In the genomic region with DNA sequence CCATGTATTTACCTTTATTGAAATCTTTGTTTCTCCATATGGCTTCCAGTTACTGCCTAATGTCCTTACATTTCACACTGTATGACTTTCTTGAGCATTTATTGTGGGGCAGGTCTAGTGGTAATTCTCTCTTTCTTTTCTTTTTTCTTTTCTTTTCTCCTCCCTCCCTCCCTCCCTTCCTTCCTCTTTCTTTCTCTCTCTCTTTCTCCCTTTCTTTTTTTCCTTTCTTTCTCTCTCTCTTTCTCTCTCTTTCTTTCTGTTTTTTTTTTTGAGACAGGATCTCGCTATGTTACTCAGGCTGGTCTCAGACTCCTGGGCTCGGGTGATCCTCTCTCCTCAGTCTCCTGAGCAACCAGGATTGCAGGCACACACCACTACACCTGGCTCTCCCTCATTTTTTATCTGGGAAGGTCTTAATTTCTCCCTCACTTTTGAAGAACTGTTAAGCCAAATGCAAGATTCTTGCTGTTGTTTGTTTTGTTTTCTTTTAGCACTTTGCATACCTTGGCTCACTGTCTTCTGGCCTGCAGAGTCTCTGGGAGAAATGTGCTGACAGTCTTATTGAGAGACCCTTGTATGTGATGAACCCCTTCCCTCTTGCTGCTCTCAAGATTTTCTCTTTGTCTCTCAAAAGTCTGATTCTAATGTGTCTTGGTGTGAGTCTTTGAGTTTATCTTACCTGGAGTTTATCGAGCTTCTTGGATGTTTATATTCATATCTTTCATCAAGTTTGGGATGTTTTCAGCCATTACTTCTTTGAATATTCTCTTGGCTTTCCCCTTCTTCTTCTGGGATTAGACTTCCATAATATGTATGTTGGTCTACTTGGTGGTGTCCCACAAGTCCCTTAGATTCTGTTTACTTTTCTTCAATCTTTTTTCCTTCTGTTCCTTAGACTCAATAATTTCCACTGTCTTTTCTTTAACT, we compare ENCODE assay signal across 26 cellular contexts.
"Had no signal": no experiment of that assay in that cellular context is flagged by ENCODE, and none has a peak within 500 bp of the region (broad histone marks: within the 10 kb centered on the region; RNA-seq: fewer than 3 reads in every experiment).

No MANE protein-coding gene starts in this region.

- H3K27me3 ChIP-seq: neural progenitor cell, pancreas, right lobe of liver, sigmoid colon, stomach, thyroid gland, tibial nerve, upper lobe of left lung, vagina had no signal

- H3K4me1 Mint-ChIP-seq: naive thymus-derived CD8-positive, alpha-beta T cell; nephron; neural progenitor cell; stimulated activated naive B cell treated with anti-CD40 and anti-IgM and Interleukin-4, amounts not matched to agents 10 μg/mL and 1 μg/mL and 100 μg/mL, for 72 hours had no signal

- H3K4me3 Mint-ChIP-seq: naive thymus-derived CD8-positive, alpha-beta T cell; nephron; neural progenitor cell; stimulated activated effector memory CD8-positive, alpha-beta T cell treated with anti-CD3 and anti-CD28 coated beads, Interleukin-12 subunit alpha, Interleukin-12 subunit beta, amount 100 ng/mL, for 72 hours; stimulated activated naive B cell treated with anti-CD40 and anti-IgM and Interleukin-4, amounts not matched to agents 10 μg/mL and 1 μg/mL and 100 μg/mL, for 72 hours; stimulated activated naive CD8-positive, alpha-beta T cell treated with anti-CD3 and anti-CD28 coated beads, Interleukin-15, Interleukin-2, amounts not matched to agents 100 ng/mL and 50 ng/mL, for 24 hours had no signal

- H3K27ac ChIP-seq: neural progenitor cell, pancreas, psoas muscle, right lobe of liver, sigmoid colon, stomach, thoracic aorta, thyroid gland, tibial nerve, upper lobe of left lung, vagina had no signal

- ATAC-seq: naive thymus-derived CD8-positive, alpha-beta T cell; pancreas; psoas muscle; right cardiac atrium; right lobe of liver; stimulated activated effector memory CD8-positive, alpha-beta T cell treated with anti-CD3 and anti-CD28 coated beads, Interleukin-12 subunit alpha, Interleukin-12 subunit beta, amount 100 ng/mL, for 72 hours; stimulated activated naive B cell treated with anti-CD40 and anti-IgM and Interleukin-4, amounts not matched to agents 10 μg/mL and 1 μg/mL and 100 μg/mL, for 72 hours had no signal

- H3K36me3 ChIP-seq: neural progenitor cell, pancreas, right lobe of liver, sigmoid colon, stomach, thoracic aorta, thyroid gland, tibial nerve, upper lobe of left lung, vagina had no signal

- H3K4me1 ChIP-seq: neural progenitor cell, pancreas, psoas muscle, right lobe of liver, sigmoid colon, stomach, thyroid gland, tibial nerve, upper lobe of left lung, vagina had no signal

- DNase-seq: naive thymus-derived CD8-positive, alpha-beta T cell; occipital lobe; pancreas; psoas muscle; right cardiac atrium; right lobe of liver; sigmoid colon; small intestine; stimulated activated CD4-positive, alpha-beta T cell treated with anti-CD3 and anti-CD28 coated beads, Interleukin-15, amount 100 ng/mL, for 24 hours; stimulated activated CD4-positive, alpha-beta T cell treated with anti-CD3 and anti-CD28 coated beads, Interleukin-2, amount 100 ng/mL, for 24 hours; stimulated activated CD4-positive, alpha-beta T cell treated with anti-CD3 and anti-CD28 coated beads, Interleukin-2, amount 100 ng/mL, for 48 hours; stimulated activated CD4-positive, alpha-beta T cell treated with anti-CD3 and anti-CD28 coated beads, Interleukin-4, amount 100 ng/mL, for 24 hours; stimulated activated naive B cell treated with anti-CD40 and anti-IgM and Interleukin-4, amounts not matched to agents 10 μg/mL and 1 μg/mL and 100 μg/mL, for 72 hours; stimulated activated naive CD4-positive, alpha-beta T cell treated with Interleukin-2 at 50 U/mL for 16 hours; stomach; thyroid gland; trophoblast cell; upper lobe of left lung had no signal

- FAIRE-seq: pancreas, small intestine, urothelium cell line had no signal

- H3K9ac ChIP-seq: neural progenitor cell had no signal

- H3K27me3 Mint-ChIP-seq: stimulated activated naive CD8-positive, alpha-beta T cell treated with anti-CD3 and anti-CD28 coated beads, Interleukin-15, Interleukin-2, amounts not matched to agents 100 ng/mL and 50 ng/mL, for 24 hours had no signal

- H3K27ac Mint-ChIP-seq: nephron; neural progenitor cell; stimulated activated effector memory CD8-positive, alpha-beta T cell treated with anti-CD3 and anti-CD28 coated beads, Interleukin-12 subunit alpha, Interleukin-12 subunit beta, amount 100 ng/mL, for 72 hours; stimulated activated naive B cell treated with anti-CD40 and anti-IgM and Interleukin-4, amounts not matched to agents 10 μg/mL and 1 μg/mL and 100 μg/mL, for 72 hours; stimulated activated naive CD8-positive, alpha-beta T cell treated with anti-CD3 and anti-CD28 coated beads, Interleukin-15, Interleukin-2, amounts not matched to agents 100 ng/mL and 50 ng/mL, for 24 hours had no signal

- H3K9me3 ChIP-seq: pancreas, right lobe of liver, thyroid gland, vagina had no signal

- H3K36me3 Mint-ChIP-seq: neural progenitor cell; stimulated activated effector memory CD8-positive, alpha-beta T cell treated with anti-CD3 and anti-CD28 coated beads, Interleukin-12 subunit alpha, Interleukin-12 subunit beta, amount 100 ng/mL, for 72 hours had no signal

- H2AFZ ChIP-seq: neural progenitor cell had no signal

- H3K4me2 ChIP-seq: neural progenitor cell had no signal

- H3K4me3 ChIP-seq: neural progenitor cell, pancreas, psoas muscle, right lobe of liver, sigmoid colon, stomach, thoracic aorta, thyroid gland, tibial nerve, upper lobe of left lung, vagina had no signal
